ENCODE assay signal across 23 cellular contexts in the genomic region with DNA sequence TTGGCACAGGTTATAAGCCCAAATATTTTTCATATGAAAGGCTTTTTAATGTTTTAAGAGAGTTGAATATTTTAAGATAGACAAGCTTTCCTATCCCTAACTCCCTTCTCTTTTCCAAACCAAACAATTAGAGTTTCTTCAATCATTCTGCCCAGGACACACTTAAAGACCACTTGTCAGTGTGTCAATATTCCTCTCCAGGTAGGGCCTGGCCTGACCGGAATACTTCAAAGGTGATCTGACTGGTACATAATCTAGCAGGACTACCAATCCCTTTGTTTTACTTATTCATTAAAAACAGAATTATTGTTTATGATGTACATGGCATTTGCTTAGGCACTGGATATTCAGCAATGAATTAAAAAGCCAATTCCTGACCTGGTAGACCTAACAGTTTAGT. TPM values are rescaled to one million over a fixed set of nuclear protein-coding genes. Genes with fewer than 3 reads are reported as not detected.
"Had no signal": no experiment of that assay in that cellular context is flagged by ENCODE, and none has a peak within 500 bp of the region (broad histone marks: within the 10 kb centered on the region; RNA-seq: fewer than 3 reads in every experiment).

No MANE protein-coding gene starts in this region.

- H3K27me3 ChIP-seq: ovary, right atrium auricular region, right lobe of liver, stomach, testis, thyroid gland, uterus had no signal

- H3K36me3 ChIP-seq: ovary, right atrium auricular region, right lobe of liver, stomach, thyroid gland, uterus had no signal

- DNase-seq: hippocampal formation; kidney glomerular epithelial cell; left cardiac atrium; midbrain; mucosa of descending colon; naive thymus-derived CD4-positive, alpha-beta T cell; ovary; right lobe of liver; stimulated activated CD4-positive, alpha-beta T cell treated with anti-CD3 and anti-CD28 coated beads, Interleukin-12 subunit alpha, Interleukin-12 subunit beta, amount 100 ng/mL, for 4 hours; stimulated activated CD4-positive, alpha-beta T cell treated with anti-CD3 and anti-CD28 coated beads, Interleukin-15, amount 100 ng/mL, for 24 hours; stimulated activated CD4-positive, alpha-beta T cell treated with anti-CD3 and anti-CD28 coated beads, Interleukin-2, amount 100 ng/mL, for 24 hours; stimulated activated CD4-positive, alpha-beta T cell treated with anti-CD3 and anti-CD28 coated beads, Interleukin-4, amount 100 ng/mL, for 1 hour; stimulated activated naive B cell treated with anti-CD40 and anti-IgM and Interleukin-4, amounts not matched to agents 10 μg/mL and 1 μg/mL and 100 μg/mL, for 72 hours; stimulated activated naive CD8-positive, alpha-beta T cell treated with anti-CD3 and anti-CD28 coated beads, Interleukin-15, Interleukin-2, amounts not matched to agents 100 U/mL and 50 U/mL, for 24 hours; stomach; testis; thyroid gland; trophoblast cell; uterus had no signal

- H3K4me3 ChIP-seq: mucosa of descending colon, ovary, right atrium auricular region, right lobe of liver, skin epidermis, stomach, testis, thyroid gland, uterus had no signal

- H3K4me1 ChIP-seq: right atrium auricular region, uterus had no signal

- H3K27ac ChIP-seq: ovary, right atrium auricular region, right lobe of liver, skin epidermis, testis, thyroid gland, uterus had no signal

- H3K9me3 ChIP-seq: mucosa of descending colon, ovary, right atrium auricular region, right lobe of liver, stomach, testis, thyroid gland, uterus had no signal

- ATAC-seq: left cardiac atrium; left lobe of liver; mucosa of descending colon; naive thymus-derived CD4-positive, alpha-beta T cell; natural killer cell treated with Interleukin-12 subunit alpha and Interleukin-12 subunit beta and Interleukin-15 and Interleukin-18, amount 100 ng/mL, for 72 hours; right lobe of liver; stimulated activated naive B cell treated with anti-CD40 and anti-IgM and Interleukin-4, amounts not matched to agents 10 μg/mL and 1 μg/mL and 100 μg/mL, for 72 hours; stimulated activated naive CD8-positive, alpha-beta T cell treated with anti-CD3 and anti-CD28 coated beads, Interleukin-15, Interleukin-2, amounts not matched to agents 100 U/mL and 50 U/mL, for 24 hours had no signal

RNA-seq across cellular contexts. Expression of a gene that starts 44.0 kb away (rescaled TPM):
- total RNA-seq: natural killer cell treated with Interleukin-12 subunit alpha and Interleukin-12 subunit beta and Interleukin-15 and Interleukin-18, amount 100 ng/mL, for 72 hours had no signal
- polyA plus RNA-seq: naive thymus-derived CD4-positive, alpha-beta T cell had no signal
